ENCODE assay signal across 17 cellular contexts in genomic region chr5:889075-889710, GRCh38. TPM values are rescaled to one million over a fixed set of nuclear protein-coding genes. Genes with fewer than 3 reads are reported as not detected.
A peak's percentile ranks its signal among the peaks of the same experiment; 100 is the strongest.
DNase-seq lines count a peak whose midpoint lies in the region; ATAC-seq and TF ChIP-seq lines count a peak whose summit lies in the region.
"Had no signal": no experiment of that assay in that cellular context is flagged by ENCODE, and none has a peak within 500 bp of the region (broad histone marks: within the 10 kb centered on the region; RNA-seq: fewer than 3 reads in every experiment).

No MANE protein-coding gene starts in this region.

- POLR2A ChIA-PET in activated CD4-positive, alpha-beta memory T cell treated with anti-CD3 and anti-CD28 coated beads, Interleukin-2, amount 10 ng/mL, durations not matched to agents 7 days and 5 days (lab: Charles Lee), result no interaction called here

- peaks cover 47% of the 10 kb centered on the region for H3K4me1 Mint-ChIP-seq in activated T-cell treated with anti-CD3 and anti-CD28 coated beads, Interleukin-2, amount 50 U/mL, for 24 hours (ENCODE audit: low read depth)
- peaks cover 20% of the 10 kb centered on the region for H3K4me1 Mint-ChIP-seq in activated T-helper 2 cell treated with anti-CD3 and anti-CD28 coated beads, Interferon-gamma antibody, Interleukin-2, Interleukin-4, amounts not matched to agents 10 μg/mL and 5 μg/mL and 100 μg/mL, durations not matched to agents 14 hours and 24 hours and 36 hours (ENCODE audit: low read depth)
- peaks cover 29% of the 10 kb centered on the region for H3K4me1 Mint-ChIP-seq in chondrocyte (ENCODE audit: low read depth)
- peaks cover 42% of the 10 kb centered on the region for H3K4me1 Mint-ChIP-seq in activated CD4-positive, alpha-beta memory T cell treated with anti-CD3 and anti-CD28 coated beads, Interleukin-2, amount 10 ng/mL, durations not matched to agents 7 days and 5 days

- H3K36me3 ChIP-seq in DND-41 (ENCODE audit: insufficient read depth, low read length) (peaks cover 88% of the 10 kb centered on the region), sigmoid colon (peaks cover 25 to 72% (median 53%) of the 10 kb centered on the region in 4 donors)

- no peak for ATAC-seq in DND-41 (ENCODE audit: insufficient read depth, low read depth)
- ATAC-seq: HCT116 had no signal

- H3K27me3 ChIP-seq in DND-41 (ENCODE audit: insufficient read depth, low read length, poor library complexity) (no peaks in the 10 kb centered on the region), sigmoid colon (no peaks in the 10 kb centered on the region)
- H3K27me3 ChIP-seq: BLaER1 treated with 17β-estradiol and CSF1 and Interleukin-3, amounts not matched to agents 10 nM and 100 nM; SJCRH30 had no signal

- peak overlapping the region; percentile 63 for H3K27ac Mint-ChIP-seq in activated T-cell treated with anti-CD3 and anti-CD28 coated beads, Interleukin-2, amount 50 U/mL, for 24 hours
- no peak overlapping the region for H3K27ac Mint-ChIP-seq in activated T-helper 2 cell treated with anti-CD3 and anti-CD28 coated beads, Interferon-gamma antibody, Interleukin-2, Interleukin-4, amounts not matched to agents 10 μg/mL and 5 μg/mL and 100 μg/mL, durations not matched to agents 14 hours and 24 hours and 36 hours
- no peak overlapping the region for H3K27ac Mint-ChIP-seq in chondrocyte (ENCODE audit: unreplicated experiment)
- H3K27ac Mint-ChIP-seq in activated CD4-positive, alpha-beta memory T cell treated with anti-CD3 and anti-CD28 coated beads, Interleukin-2, amount 10 ng/mL, durations not matched to agents 7 days and 5 days, result no peak overlapping the region

- H3K9ac ChIP-seq in DND-41 (ENCODE audit: low read depth, low read length), result no peak overlapping the region

- peaks cover 79% of the 10 kb centered on the region for H3K79me2 ChIP-seq in DND-41 (ENCODE audit: insufficient read depth, low read length)

- H3K9me3 Mint-ChIP-seq in activated T-cell treated with anti-CD3 and anti-CD28 coated beads, Interleukin-2, amount 50 U/mL, for 24 hours, result no peaks in the 10 kb centered on the region
- H3K9me3 Mint-ChIP-seq in activated T-helper 2 cell treated with anti-CD3 and anti-CD28 coated beads, Interferon-gamma antibody, Interleukin-2, Interleukin-4, amounts not matched to agents 10 μg/mL and 5 μg/mL and 100 μg/mL, durations not matched to agents 14 hours and 24 hours and 36 hours, result no peaks in the 10 kb centered on the region
- no peaks in the 10 kb centered on the region for H3K9me3 Mint-ChIP-seq in chondrocyte (ENCODE audit: low read depth)
- H3K9me3 Mint-ChIP-seq in activated CD4-positive, alpha-beta memory T cell treated with anti-CD3 and anti-CD28 coated beads, Interleukin-2, amount 10 ng/mL, durations not matched to agents 7 days and 5 days, result no peaks in the 10 kb centered on the region

- H3K27me3 Mint-ChIP-seq in activated T-cell treated with anti-CD3 and anti-CD28 coated beads, Interleukin-2, amount 50 U/mL, for 24 hours, result no peaks in the 10 kb centered on the region
- no peaks in the 10 kb centered on the region for H3K27me3 Mint-ChIP-seq in activated T-helper 2 cell treated with anti-CD3 and anti-CD28 coated beads, Interferon-gamma antibody, Interleukin-2, Interleukin-4, amounts not matched to agents 10 μg/mL and 5 μg/mL and 100 μg/mL, durations not matched to agents 14 hours and 24 hours and 36 hours (ENCODE audit: low read depth)
- H3K27me3 Mint-ChIP-seq in chondrocyte (ENCODE audit: low read depth), result no peaks in the 10 kb centered on the region
- no peaks in the 10 kb centered on the region for H3K27me3 Mint-ChIP-seq in activated CD4-positive, alpha-beta memory T cell treated with anti-CD3 and anti-CD28 coated beads, Interleukin-2, amount 10 ng/mL, durations not matched to agents 7 days and 5 days

- H3K4me3 ChIP-seq in DND-41 (ENCODE audit: low read depth in 1 of 2, low read length in 2 of 2), result no peak overlapping the region
- H3K4me3 ChIP-seq in sigmoid colon, result no peak overlapping the region
- H3K4me3 ChIP-seq: BLaER1 treated with 17β-estradiol and CSF1 and Interleukin-3, amounts not matched to agents 10 nM and 100 nM; SJCRH30 had no signal

- H3K9me3 ChIP-seq in DND-41 (ENCODE audit: insufficient read depth, low read length, severe bottlenecking) (no peaks in the 10 kb centered on the region), sigmoid colon (no peaks in the 10 kb centered on the region)
- H3K9me3 ChIP-seq: SJCRH30 had no signal

- CTCF ChIA-PET in activated CD4-positive, alpha-beta memory T cell treated with anti-CD3 and anti-CD28 coated beads, Interleukin-2, amount 10 ng/mL, durations not matched to agents 7 days and 5 days (lab: Charles Lee), result interaction anchor here (1.1 kb wide), 1 partner anchor 12 kb away, joined by 3 read pairs; no protein-coding TSS in a partner anchor

- 96% methylated on average over 15 of the region's 15 CpGs for WGBS in sigmoid colon, 2 donors

- H3K36me3 Mint-ChIP-seq in activated T-cell treated with anti-CD3 and anti-CD28 coated beads, Interleukin-2, amount 50 U/mL, for 24 hours (ENCODE audit: low read depth), result peaks cover 93% of the 10 kb centered on the region
- peaks cover 80% of the 10 kb centered on the region for H3K36me3 Mint-ChIP-seq in activated T-helper 2 cell treated with anti-CD3 and anti-CD28 coated beads, Interferon-gamma antibody, Interleukin-2, Interleukin-4, amounts not matched to agents 10 μg/mL and 5 μg/mL and 100 μg/mL, durations not matched to agents 14 hours and 24 hours and 36 hours (ENCODE audit: low read depth)
- peaks cover 31% of the 10 kb centered on the region for H3K36me3 Mint-ChIP-seq in chondrocyte (ENCODE audit: low read depth)
- peaks cover 79% of the 10 kb centered on the region for H3K36me3 Mint-ChIP-seq in activated CD4-positive, alpha-beta memory T cell treated with anti-CD3 and anti-CD28 coated beads, Interleukin-2, amount 10 ng/mL, durations not matched to agents 7 days and 5 days (ENCODE audit: low read depth)

- no peak overlapping the region for H3K27ac ChIP-seq in DND-41 (ENCODE audit: low read length)
- H3K27ac ChIP-seq in sigmoid colon, result no peak overlapping the region
- H3K27ac ChIP-seq: BLaER1 treated with 17β-estradiol and CSF1 and Interleukin-3, amounts not matched to agents 10 nM and 100 nM; SJCRH30 had no signal

- intact Hi-C loops in activated T-helper 2 cell treated with anti-CD3 and anti-CD28 coated beads, Interferon-gamma antibody, Interleukin-2, Interleukin-4, amounts not matched to agents 10 μg/mL and 5 μg/mL and 100 μg/mL, durations not matched to agents 14 hours and 24 hours and 36 hours (cut with micrococcal nuclease), result no loop called here
- intact Hi-C loops in sigmoid colon (cut with DNase I), result no loop called here

- no peak overlapping the region for H2AFZ ChIP-seq in DND-41 (ENCODE audit: low read depth, low read length)

- DNase-seq in activated T-cell treated with anti-CD3 and anti-CD28 coated beads, Interleukin-2, amount 50 U/mL, for 24 hours, result no peak
- no peak for DNase-seq in activated T-cell treated with anti-CD3 and anti-CD28 coated beads, Interleukin-2, amount 50 U/mL, for 1 hour
- DNase-seq in DND-41, result no peak
- DNase-seq in activated T-helper 2 cell treated with anti-CD3 and anti-CD28 coated beads, Interferon-gamma antibody, Interleukin-2, Interleukin-4, amounts not matched to agents 10 μg/mL and 5 μg/mL and 100 μg/mL, durations not matched to agents 14 hours and 24 hours and 36 hours (ENCODE audit: low spot score), result no peak
- peak; percentile 30 for DNase-seq in sigmoid colon
- no peak for DNase-seq in chondrocyte (ENCODE audit: low spot score)
- no peak for DNase-seq in activated CD4-positive, alpha-beta memory T cell treated with anti-CD3 and anti-CD28 coated beads, Interleukin-2, amount 10 ng/mL, durations not matched to agents 7 days and 5 days
- DNase-seq in pons (ENCODE audit: low spot score), result no peak
- DNase-seq: 8988T, DMS79, NCI-H1694 treated with DMSO at 0.1 percent for 48 hours, NCI-H2081 treated with DMSO at 0.1 percent for 48 hours, NCI-H2171 treated with DMSO at 0.1 percent for 48 hours, NCI-H524 treated with DMSO at 0.1 percent for 48 hours, SJCRH30 had no signal

- peak overlapping the region; percentile 10 for H3K4me3 Mint-ChIP-seq in activated T-cell treated with anti-CD3 and anti-CD28 coated beads, Interleukin-2, amount 50 U/mL, for 24 hours
- H3K4me3 Mint-ChIP-seq in activated T-helper 2 cell treated with anti-CD3 and anti-CD28 coated beads, Interferon-gamma antibody, Interleukin-2, Interleukin-4, amounts not matched to agents 10 μg/mL and 5 μg/mL and 100 μg/mL, durations not matched to agents 14 hours and 24 hours and 36 hours (ENCODE audit: low read depth), result peak overlapping the region; percentile 26
- H3K4me3 Mint-ChIP-seq in chondrocyte (ENCODE audit: unreplicated experiment), result no peak overlapping the region
- no peak overlapping the region for H3K4me3 Mint-ChIP-seq in activated CD4-positive, alpha-beta memory T cell treated with anti-CD3 and anti-CD28 coated beads, Interleukin-2, amount 10 ng/mL, durations not matched to agents 7 days and 5 days

- no peak for TF ChIP-seq EP300 in sigmoid colon (IDR thresholded peaks at IDR 0.05)

- TF ChIP-seq CTCF in DND-41 (IDR thresholded peaks at IDR 0.05; ENCODE audit: borderline replicate concordance, extremely low read depth, low read length, poor library complexity, severe bottlenecking) (no peak), sigmoid colon (IDR thresholded peaks at IDR 0.05) (no peak), chondrocyte (IDR thresholded peaks at IDR 0.05) (no peak)

- H4K20me1 ChIP-seq in DND-41 (ENCODE audit: insufficient read depth, low read length), result peaks cover 60% of the 10 kb centered on the region

- H3K4me2 ChIP-seq in DND-41 (ENCODE audit: insufficient read depth, low read length), result peak overlapping the region; percentile 9; the same call in 1 of the 2 replicates

- H3K4me1 ChIP-seq in DND-41 (ENCODE audit: insufficient read depth, low read length) (peaks cover 31% of the 10 kb centered on the region), sigmoid colon (peaks cover 0 to 26% (median 21%) of the 10 kb centered on the region in 4 donors)
- H3K4me1 ChIP-seq: SJCRH30 had no signal

- TF ChIP-seq POLR2A in sigmoid colon (IDR thresholded peaks at IDR 0.05), result no peak

RNA-seq across cellular contexts. Expression of gene BRD9, which starts 3.4 kb away (rescaled TPM):
- total RNA-seq in activated T-helper 2 cell treated with anti-CD3 and anti-CD28 coated beads, Interferon-gamma antibody, Interleukin-2, Interleukin-4, amounts not matched to agents 10 μg/mL and 5 μg/mL and 100 μg/mL, durations not matched to agents 14 hours and 24 hours and 36 hours, result 72.9 and 73.2 TPM in 2 replicates
- total RNA-seq in sigmoid colon, result 10 to 100 TPM; 21.4 to 38.8 (median 24.6) TPM
- 10 to 100 TPM; 12.9 to 28.3 (median 14.4) TPM for polyA plus RNA-seq in sigmoid colon
- 26.5 to 30.4 TPM (median 30.1 TPM) in 3 replicates for total RNA-seq in chondrocyte
- total RNA-seq in activated CD4-positive, alpha-beta memory T cell treated with anti-CD3 and anti-CD28 coated beads, Interleukin-2, amount 10 ng/mL, durations not matched to agents 7 days and 5 days, result 10 to 100 TPM; 52.3 to 54.0 TPM

RNA-seq across cellular contexts. Expression of gene TRIP13, which starts 3.5 kb away (rescaled TPM):
- total RNA-seq in activated T-helper 2 cell treated with anti-CD3 and anti-CD28 coated beads, Interferon-gamma antibody, Interleukin-2, Interleukin-4, amounts not matched to agents 10 μg/mL and 5 μg/mL and 100 μg/mL, durations not matched to agents 14 hours and 24 hours and 36 hours, result 36.6 and 37.6 TPM in 2 replicates
- under 1 TPM in 3 of 4 donors, not detected in 1; 0.16 to 0.83 (median 0.54) TPM for total RNA-seq in sigmoid colon
- polyA plus RNA-seq in sigmoid colon, result 1 to 10 TPM; 1.2 to 7.7 (median 3.9) TPM
- 4.9 to 8.1 TPM (median 6.4 TPM) in 3 replicates for total RNA-seq in chondrocyte
- 10 to 100 TPM; 26.6 to 28.8 TPM for total RNA-seq in activated CD4-positive, alpha-beta memory T cell treated with anti-CD3 and anti-CD28 coated beads, Interleukin-2, amount 10 ng/mL, durations not matched to agents 7 days and 5 days

RNA-seq across cellular contexts. Expression of gene ZDHHC11, which starts 38.4 kb away (rescaled TPM):
- total RNA-seq in activated T-helper 2 cell treated with anti-CD3 and anti-CD28 coated beads, Interferon-gamma antibody, Interleukin-2, Interleukin-4, amounts not matched to agents 10 μg/mL and 5 μg/mL and 100 μg/mL, durations not matched to agents 14 hours and 24 hours and 36 hours, result 10.5 and 11.9 TPM in 2 replicates
- 1 to 10 TPM; 1.8 to 8.0 (median 3.7) TPM for total RNA-seq in sigmoid colon
- polyA plus RNA-seq in sigmoid colon, result 1 to 10 TPM in 1 of 3 donors, under 1 TPM in 1, not detected in 1; 0.60 to 4.9 TPM
- 1.9 to 4.7 TPM (median 2.3 TPM) in 3 replicates for total RNA-seq in chondrocyte
- total RNA-seq in activated CD4-positive, alpha-beta memory T cell treated with anti-CD3 and anti-CD28 coated beads, Interleukin-2, amount 10 ng/mL, durations not matched to agents 7 days and 5 days, result 1 to 10 TPM; 5.8 to 6.6 TPM

Comparison
In these comparisons a context has a peak if more than half of its experiments do, and no peak if none do; other contexts are left out.
1. H3K4me3 Mint-ChIP-seq: peak in activated T-cell treated with anti-CD3 and anti-CD28 coated beads, Interleukin-2, amount 50 U/mL, for 24 hours (single experiment) and activated T-helper 2 cell treated with anti-CD3 and anti-CD28 coated beads, Interferon-gamma antibody, Interleukin-2, Interleukin-4, amounts not matched to agents 10 μg/mL and 5 μg/mL and 100 μg/mL, durations not matched to agents 14 hours and 24 hours and 36 hours (single experiment); none in chondrocyte (single experiment) and activated CD4-positive, alpha-beta memory T cell treated with anti-CD3 and anti-CD28 coated beads, Interleukin-2, amount 10 ng/mL, durations not matched to agents 7 days and 5 days (single experiment).